ENCODE assay signal across 26 cellular contexts in genomic region chr2:49936965-49937364, GRCh38.
"Had no signal": no experiment of that assay in that cellular context is flagged by ENCODE, and none has a peak within 500 bp of the region (broad histone marks: within the 10 kb centered on the region; RNA-seq: fewer than 3 reads in every experiment).

No MANE protein-coding gene starts in this region.

- H3K4me3 Mint-ChIP-seq: activated naive CD4-positive, alpha-beta T cell treated with anti-CD3 and anti-CD28 coated beads for 36 hours; activated naive CD8-positive, alpha-beta T cell treated with anti-CD3 and anti-CD28 coated beads, Interleukin-2, amount 10 ng/mL, durations not matched to agents 7 days and 5 days; activated T-cell treated with anti-CD3 and anti-CD28 coated beads, Interleukin-2, amount 50 U/mL, for 4 hours; central memory CD8-positive, alpha-beta T cell; effector memory CD8-positive, alpha-beta T cell; natural killer cell treated with Interleukin-12 subunit alpha and Interleukin-12 subunit beta and Interleukin-15 and Interleukin-18, amount 100 ng/mL, for 72 hours had no signal

- H3K4me1 ChIP-seq: breast epithelium, esophagus squamous epithelium, gastrocnemius medialis, pancreas, psoas muscle, right atrium auricular region, thyroid gland, upper lobe of right lung had no signal

- H3K9me3 Mint-ChIP-seq: activated naive CD4-positive, alpha-beta T cell treated with anti-CD3 and anti-CD28 coated beads for 36 hours; activated naive CD8-positive, alpha-beta T cell treated with anti-CD3 and anti-CD28 coated beads, Interleukin-2, amount 10 ng/mL, durations not matched to agents 7 days and 5 days; natural killer cell treated with Interleukin-12 subunit alpha and Interleukin-12 subunit beta and Interleukin-15 and Interleukin-18, amount 100 ng/mL, for 72 hours had no signal

- H3K27me3 ChIP-seq: breast epithelium, dorsolateral prefrontal cortex, esophagus squamous epithelium, gastrocnemius medialis, pancreas, right atrium auricular region, thyroid gland, upper lobe of right lung had no signal

- H3K27ac Mint-ChIP-seq: activated naive CD4-positive, alpha-beta T cell treated with anti-CD3 and anti-CD28 coated beads for 36 hours; activated naive CD8-positive, alpha-beta T cell treated with anti-CD3 and anti-CD28 coated beads, Interleukin-2, amount 10 ng/mL, durations not matched to agents 7 days and 5 days; effector memory CD8-positive, alpha-beta T cell; natural killer cell treated with Interleukin-12 subunit alpha and Interleukin-12 subunit beta and Interleukin-15 and Interleukin-18, amount 100 ng/mL, for 72 hours had no signal

- DNase-seq: activated CD4-positive, alpha-beta T cell treated with anti-CD3 and anti-CD28 coated beads, Interleukin-2, amount 50 U/mL, for 48 hours; activated CD8-positive, alpha-beta memory T cell treated with anti-CD3 and anti-CD28 coated beads, Interleukin-2, amount 50 U/mL, for 48 hours; activated naive CD4-positive, alpha-beta T cell treated with anti-CD3 and anti-CD28 coated beads for 36 hours; activated naive CD8-positive, alpha-beta T cell treated with anti-CD3 and anti-CD28 coated beads, Interleukin-2, amount 10 ng/mL, durations not matched to agents 7 days and 5 days; activated T-cell treated with anti-CD3 and anti-CD28 coated beads, Interleukin-2, amount 50 U/mL, for 4 hours; amniotic stem cell; dorsolateral prefrontal cortex; effector memory CD8-positive, alpha-beta T cell; esophagus squamous epithelium; gastrocnemius medialis; hippocampal formation; left ventricle myocardium superior; mammary epithelial cell; midbrain; pancreas; psoas muscle; stimulated activated CD4-positive, alpha-beta T cell treated with anti-CD3 and anti-CD28 coated beads, Interleukin-4, amount 100 ng/mL, for 24 hours; stimulated activated naive CD8-positive, alpha-beta T cell treated with anti-CD3 and anti-CD28 coated beads, Interleukin-15, Interleukin-2, amounts not matched to agents 100 U/mL and 50 U/mL, for 24 hours; substantia nigra; T-helper 9 cell; thyroid gland; upper lobe of right lung had no signal

- H3K4me3 ChIP-seq: breast epithelium, dorsolateral prefrontal cortex, esophagus squamous epithelium, gastrocnemius medialis, pancreas, psoas muscle, right atrium auricular region, thyroid gland, upper lobe of right lung had no signal

- H3K36me3 ChIP-seq: breast epithelium, esophagus squamous epithelium, gastrocnemius medialis, pancreas, right atrium auricular region, thyroid gland, upper lobe of right lung had no signal

- H3K4me1 Mint-ChIP-seq: central memory CD8-positive, alpha-beta T cell had no signal

- H3K9me3 ChIP-seq: breast epithelium, esophagus squamous epithelium, gastrocnemius medialis, pancreas, psoas muscle, right atrium auricular region, thyroid gland, upper lobe of right lung had no signal

- H3K27me3 Mint-ChIP-seq: activated naive CD8-positive, alpha-beta T cell treated with anti-CD3 and anti-CD28 coated beads, Interleukin-2, amount 10 ng/mL, durations not matched to agents 7 days and 5 days; central memory CD8-positive, alpha-beta T cell; effector memory CD8-positive, alpha-beta T cell; natural killer cell treated with Interleukin-12 subunit alpha and Interleukin-12 subunit beta and Interleukin-15 and Interleukin-18, amount 100 ng/mL, for 72 hours had no signal

- ATAC-seq: activated T-cell treated with anti-CD3 and anti-CD28 coated beads, Interleukin-2, amount 50 U/mL, for 4 hours; effector memory CD8-positive, alpha-beta T cell; gastrocnemius medialis; left ventricle myocardium superior; natural killer cell treated with Interleukin-12 subunit alpha and Interleukin-12 subunit beta and Interleukin-15 and Interleukin-18, amount 100 ng/mL, for 72 hours; pancreas; psoas muscle; stimulated activated naive CD8-positive, alpha-beta T cell treated with anti-CD3 and anti-CD28 coated beads, Interleukin-15, Interleukin-2, amounts not matched to agents 100 U/mL and 50 U/mL, for 24 hours; upper lobe of right lung had no signal

- H3K27ac ChIP-seq: breast epithelium, dorsolateral prefrontal cortex, esophagus squamous epithelium, gastrocnemius medialis, pancreas, psoas muscle, right atrium auricular region, thyroid gland, upper lobe of right lung had no signal
